Comparison of ENCODE assay signal across 21 cellular contexts in genomic region chr15:35605790-35606189, GRCh38.
"Had no signal": no experiment of that assay in that cellular context is flagged by ENCODE, and none has a peak within 500 bp of the region (broad histone marks: within the 10 kb centered on the region; RNA-seq: fewer than 3 reads in every experiment).

No MANE protein-coding gene starts in this region.

- H3K9me3 Mint-ChIP-seq: activated CD4-positive, alpha-beta memory T cell treated with anti-CD3 and anti-CD28 coated beads for 36 hours; dendritic cell treated with granulocyte-macrophage colony-stimulating factor and Interleukin-4, amounts not matched to agents 40 ng/mL and 50 ng/mL, for 4 days; memory B cell; T-helper 1 cell treated with Interleukin-12 subunit alpha and Interleukin-12 subunit beta and Interleukin-4 antibody, amounts not matched to agents 30 μg/mL and 1 μg/mL, for 36 hours had no signal

- H3K4me1 ChIP-seq: breast epithelium, prostate gland, thyroid gland had no signal

- H3K27ac ChIP-seq: breast epithelium, ovary, prostate gland, thyroid gland had no signal

- H3K9me3 ChIP-seq: breast epithelium, ovary, prostate gland, thyroid gland had no signal

- H3K27me3 Mint-ChIP-seq: activated CD4-positive, alpha-beta memory T cell treated with anti-CD3 and anti-CD28 coated beads for 36 hours; activated CD4-positive, alpha-beta T cell treated with anti-CD3 and anti-CD28 coated beads for 36 hours; activated naive CD4-positive, alpha-beta T cell treated with anti-CD3 and anti-CD28 coated beads, Interleukin-2, amount 50 U/mL, for 24 hours; naive B cell had no signal

- DNase-seq: activated CD4-positive, alpha-beta memory T cell treated with anti-CD3 and anti-CD28 coated beads for 36 hours; activated CD4-positive, alpha-beta T cell treated with anti-CD3 and anti-CD28 coated beads for 36 hours; activated gamma-delta T cell treated with Interleukin-2 at 50 U/mL for 16 hours; activated T-cell treated with anti-CD3 and anti-CD28 coated beads, Interleukin-2, amount 50 U/mL, for 72 hours; anterior cingulate cortex; effector CD8-positive, alpha-beta T cell; erythroblast; hypothalamus; naive B cell; ovary; stimulated activated CD4-positive, alpha-beta T cell treated with anti-CD3 and anti-CD28 coated beads, Interleukin-4, amount 100 ng/mL, for 24 hours; stimulated activated naive CD8-positive, alpha-beta T cell treated with anti-CD3 and anti-CD28 coated beads, Interleukin-15, Interleukin-2, amounts not matched to agents 100 U/mL and 50 U/mL, for 24 hours; T1000; thyroid gland had no signal

- H3K4me1 Mint-ChIP-seq: activated CD4-positive, alpha-beta T cell treated with anti-CD3 and anti-CD28 coated beads for 36 hours; activated naive CD4-positive, alpha-beta T cell treated with anti-CD3 and anti-CD28 coated beads, Interleukin-2, amount 50 U/mL, for 24 hours; memory B cell; naive B cell had no signal

- H3K27me3 ChIP-seq: breast epithelium, ovary, thyroid gland had no signal

- ATAC-seq: activated CD4-positive, alpha-beta T cell treated with anti-CD3 and anti-CD28 coated beads for 36 hours; activated T-cell treated with anti-CD3 and anti-CD28 coated beads, Interleukin-2, amount 50 U/mL, for 72 hours; stimulated activated naive CD8-positive, alpha-beta T cell treated with anti-CD3 and anti-CD28 coated beads, Interleukin-15, Interleukin-2, amounts not matched to agents 100 U/mL and 50 U/mL, for 24 hours; WTC11 had no signal

- H3K27ac Mint-ChIP-seq: activated CD4-positive, alpha-beta memory T cell treated with anti-CD3 and anti-CD28 coated beads for 36 hours; activated CD4-positive, alpha-beta T cell treated with anti-CD3 and anti-CD28 coated beads for 36 hours; activated naive CD4-positive, alpha-beta T cell treated with anti-CD3 and anti-CD28 coated beads, Interleukin-2, amount 50 U/mL, for 24 hours; activated T-cell treated with anti-CD3 and anti-CD28 coated beads, Interleukin-2, amount 50 U/mL, for 72 hours; dendritic cell treated with granulocyte-macrophage colony-stimulating factor and Interleukin-4, amounts not matched to agents 40 ng/mL and 50 ng/mL, for 4 days; memory B cell; naive B cell; T-helper 1 cell treated with Interleukin-12 subunit alpha and Interleukin-12 subunit beta and Interleukin-4 antibody, amounts not matched to agents 30 μg/mL and 1 μg/mL, for 36 hours; WTC11 had no signal

- H3K36me3 Mint-ChIP-seq: activated CD4-positive, alpha-beta memory T cell treated with anti-CD3 and anti-CD28 coated beads for 36 hours; activated naive CD4-positive, alpha-beta T cell treated with anti-CD3 and anti-CD28 coated beads, Interleukin-2, amount 50 U/mL, for 24 hours; memory B cell; naive B cell; WTC11 had no signal

- H3K4me3 Mint-ChIP-seq: activated CD4-positive, alpha-beta memory T cell treated with anti-CD3 and anti-CD28 coated beads for 36 hours; activated CD4-positive, alpha-beta T cell treated with anti-CD3 and anti-CD28 coated beads for 36 hours; activated naive CD4-positive, alpha-beta T cell treated with anti-CD3 and anti-CD28 coated beads, Interleukin-2, amount 50 U/mL, for 24 hours; activated T-cell treated with anti-CD3 and anti-CD28 coated beads, Interleukin-2, amount 50 U/mL, for 72 hours; dendritic cell treated with granulocyte-macrophage colony-stimulating factor and Interleukin-4, amounts not matched to agents 40 ng/mL and 50 ng/mL, for 4 days; memory B cell; naive B cell; T-helper 1 cell treated with Interleukin-12 subunit alpha and Interleukin-12 subunit beta and Interleukin-4 antibody, amounts not matched to agents 30 μg/mL and 1 μg/mL, for 36 hours; WTC11 had no signal

- H3K4me3 ChIP-seq: breast epithelium, ovary, prostate gland, thyroid gland had no signal

- H3K36me3 ChIP-seq: breast epithelium, ovary, prostate gland, thyroid gland had no signal
